In the genomic region with DNA sequence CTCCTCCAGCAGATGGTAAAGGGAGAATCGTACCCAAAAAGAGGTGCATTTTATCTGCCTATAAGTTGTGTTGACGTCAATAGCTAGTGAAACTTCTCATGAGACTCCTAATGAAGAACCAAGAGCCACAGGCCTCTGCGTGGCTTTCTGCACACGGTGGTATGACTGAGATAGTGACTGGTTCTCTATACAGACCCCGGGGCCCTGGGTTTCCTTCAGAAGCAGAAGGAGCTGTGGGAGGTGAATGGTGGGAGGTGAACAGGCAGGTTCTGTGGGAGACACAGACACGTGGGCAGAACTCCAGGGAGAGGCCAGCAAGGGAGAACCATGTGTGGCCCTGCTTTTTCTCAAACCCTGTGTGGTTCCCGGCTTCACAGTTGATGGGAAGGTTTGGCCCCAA, we compare ENCODE assay signal across 11 cellular contexts. TPM values are rescaled to one million over a fixed set of nuclear protein-coding genes. Genes with fewer than 3 reads are reported as not detected.
"Had no signal": no experiment of that assay in that cellular context is flagged by ENCODE, and none has a peak within 500 bp of the region (broad histone marks: within the 10 kb centered on the region; RNA-seq: fewer than 3 reads in every experiment).

No MANE protein-coding gene starts in this region.

- H3K4me3 Mint-ChIP-seq: GM23338, H9, HFFc6 had no signal

- FAIRE-seq: H1, H54, HTR-8/SVneo, K562 had no signal

- DNase-seq: H9, HCEC 1CT, HFFc6, IMR-90, KG1 had no signal

- H3K4me1 Mint-ChIP-seq: GM23338, H9 had no signal

- ATAC-seq: GM23338, K562 had no signal

- H3K27ac Mint-ChIP-seq: GM23338, H9, HFFc6 had no signal

- H3K4me3 ChIP-seq: GM23338, K562 had no signal

RNA-seq across cellular contexts. Expression of gene FAM209A, which starts 5.5 kb away (rescaled TPM):
- total RNA-seq: GM23338, H1, H9 had no signal

RNA-seq across cellular contexts. Expression of gene FAM209B, which starts 14.0 kb away (rescaled TPM):
- total RNA-seq: GM23338, H1, HT-29, IMR-90, K562 had no signal
